ENCODE assay signal across 1 cellular context in the genomic region with DNA sequence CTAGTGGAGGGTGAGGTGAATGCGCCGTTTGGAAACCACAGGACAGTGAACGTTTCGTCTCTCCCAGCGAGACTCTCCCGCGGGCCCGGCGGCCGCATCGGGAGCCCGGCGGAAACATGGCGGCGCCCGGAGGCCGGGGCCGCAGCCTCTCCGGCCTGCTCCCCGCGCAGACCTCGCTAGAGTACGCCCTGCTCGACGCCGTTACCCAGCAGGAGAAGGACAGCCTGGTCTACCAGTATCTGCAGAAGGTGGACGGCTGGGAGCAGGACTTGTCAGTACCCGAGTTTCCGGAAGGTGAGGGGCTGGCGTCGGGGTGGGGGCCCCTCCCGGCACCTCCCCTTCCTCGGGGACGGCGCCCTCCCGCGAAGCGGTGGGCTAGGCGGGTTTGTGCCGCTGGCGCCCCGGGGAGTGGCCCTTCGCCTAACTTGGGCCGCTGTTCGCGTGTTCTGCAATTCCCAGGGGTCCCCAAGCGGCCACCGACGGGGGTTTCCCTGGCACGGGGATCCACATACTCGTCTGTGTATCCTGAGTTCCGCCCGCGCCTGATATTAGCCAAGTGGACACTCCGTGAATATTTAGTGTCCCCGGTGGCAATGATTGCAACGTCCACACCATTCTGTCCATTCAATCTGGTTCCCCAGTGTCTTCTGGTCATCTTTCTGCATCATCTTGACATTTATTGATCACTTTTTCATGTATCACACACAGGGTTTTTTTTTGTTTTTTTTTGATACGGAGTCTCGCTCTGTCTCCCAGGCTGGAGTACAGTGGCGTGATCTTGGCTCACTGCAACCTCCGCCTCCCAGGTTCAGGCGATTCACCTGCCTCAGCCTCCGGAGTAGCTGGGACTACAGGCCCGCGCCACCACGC.
TF ChIP-seq lines count a peak whose summit lies in the region.

No MANE protein-coding gene starts in this region.

TF ChIP-seq in HepG2, 621 proteins besides CTCF, POLR2A, EP300 and RAD21 (continued from another document and continues in another):
- TF ChIP-seq, protein P1, sequence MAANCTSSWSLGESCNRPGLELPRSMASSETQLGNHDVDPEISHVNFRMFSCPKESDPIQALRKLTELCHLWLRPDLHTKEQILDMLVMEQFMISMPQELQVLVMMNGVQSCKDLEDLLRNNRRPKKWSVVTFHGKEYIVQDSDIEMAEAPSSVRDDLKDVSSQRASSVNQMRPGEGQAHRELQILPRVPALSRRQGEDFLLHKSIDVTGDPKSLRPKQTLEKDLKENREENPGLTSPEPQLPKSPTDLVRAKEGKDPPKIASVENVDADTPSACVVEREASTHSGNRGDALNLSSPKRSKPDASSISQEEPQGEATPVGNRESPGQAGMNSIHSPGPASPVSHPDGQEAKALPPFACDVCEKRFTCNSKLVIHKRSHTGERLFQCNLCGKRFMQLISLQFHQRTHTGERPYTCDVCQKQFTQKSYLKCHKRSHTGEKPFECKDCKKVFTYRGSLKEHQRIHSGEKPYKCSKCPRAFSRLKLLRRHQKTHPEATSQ (CRISPR knock-in tag; IDR thresholded peaks at IDR 0.05; ENCODE audit: borderline replicate concordance), result no peak
- TF ChIP-seq, protein P2, sequence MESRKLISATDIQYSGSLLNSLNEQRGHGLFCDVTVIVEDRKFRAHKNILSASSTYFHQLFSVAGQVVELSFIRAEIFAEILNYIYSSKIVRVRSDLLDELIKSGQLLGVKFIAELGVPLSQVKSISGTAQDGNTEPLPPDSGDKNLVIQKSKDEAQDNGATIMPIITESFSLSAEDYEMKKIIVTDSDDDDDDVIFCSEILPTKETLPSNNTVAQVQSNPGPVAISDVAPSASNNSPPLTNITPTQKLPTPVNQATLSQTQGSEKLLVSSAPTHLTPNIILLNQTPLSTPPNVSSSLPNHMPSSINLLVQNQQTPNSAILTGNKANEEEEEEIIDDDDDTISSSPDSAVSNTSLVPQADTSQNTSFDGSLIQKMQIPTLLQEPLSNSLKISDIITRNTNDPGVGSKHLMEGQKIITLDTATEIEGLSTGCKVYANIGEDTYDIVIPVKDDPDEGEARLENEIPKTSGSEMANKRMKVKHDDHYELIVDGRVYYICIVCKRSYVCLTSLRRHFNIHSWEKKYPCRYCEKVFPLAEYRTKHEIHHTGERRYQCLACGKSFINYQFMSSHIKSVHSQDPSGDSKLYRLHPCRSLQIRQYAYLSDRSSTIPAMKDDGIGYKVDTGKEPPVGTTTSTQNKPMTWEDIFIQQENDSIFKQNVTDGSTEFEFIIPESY (CRISPR knock-in tag; IDR thresholded peaks at IDR 0.05), result no peak
- no peak for TF ChIP-seq ZNF331 (CRISPR knock-in tag; IDR thresholded peaks at IDR 0.05)
- TF ChIP-seq ZNF775 (CRISPR knock-in tag; IDR thresholded peaks at IDR 0.05; ENCODE audit: borderline replicate concordance), result no peak
- TF ChIP-seq GABPA (IDR thresholded peaks at IDR 0.05; ENCODE audit: low read depth, low read length), result peak; percentile 59
- TF ChIP-seq GABPA (CRISPR knock-in tag; IDR thresholded peaks at IDR 0.05; ENCODE audit: low read depth), result peak; percentile 54
- TF ChIP-seq GLI4 (CRISPR knock-in tag; IDR thresholded peaks at IDR 0.05; ENCODE audit: borderline replicate concordance), result no peak
- no peak for TF ChIP-seq ZFAT (CRISPR knock-in tag; conservative IDR thresholded peaks at IDR 0.05)
- peak; percentile 55; the same call in 1 of the 2 replicates for TF ChIP-seq KMT2A (CRISPR knock-in tag; IDR thresholded peaks at IDR 0.05)
- TF ChIP-seq, protein P3, sequence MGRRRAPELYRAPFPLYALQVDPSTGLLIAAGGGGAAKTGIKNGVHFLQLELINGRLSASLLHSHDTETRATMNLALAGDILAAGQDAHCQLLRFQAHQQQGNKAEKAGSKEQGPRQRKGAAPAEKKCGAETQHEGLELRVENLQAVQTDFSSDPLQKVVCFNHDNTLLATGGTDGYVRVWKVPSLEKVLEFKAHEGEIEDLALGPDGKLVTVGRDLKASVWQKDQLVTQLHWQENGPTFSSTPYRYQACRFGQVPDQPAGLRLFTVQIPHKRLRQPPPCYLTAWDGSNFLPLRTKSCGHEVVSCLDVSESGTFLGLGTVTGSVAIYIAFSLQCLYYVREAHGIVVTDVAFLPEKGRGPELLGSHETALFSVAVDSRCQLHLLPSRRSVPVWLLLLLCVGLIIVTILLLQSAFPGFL (CRISPR knock-in tag; IDR thresholded peaks at IDR 0.05), result no peak
- TF ChIP-seq REL (CRISPR knock-in tag; conservative IDR thresholded peaks at IDR 0.05), result 0 out of 2 replicates have a peak, but pooled peaks have one; percentile 42
- TF ChIP-seq, protein P4, sequence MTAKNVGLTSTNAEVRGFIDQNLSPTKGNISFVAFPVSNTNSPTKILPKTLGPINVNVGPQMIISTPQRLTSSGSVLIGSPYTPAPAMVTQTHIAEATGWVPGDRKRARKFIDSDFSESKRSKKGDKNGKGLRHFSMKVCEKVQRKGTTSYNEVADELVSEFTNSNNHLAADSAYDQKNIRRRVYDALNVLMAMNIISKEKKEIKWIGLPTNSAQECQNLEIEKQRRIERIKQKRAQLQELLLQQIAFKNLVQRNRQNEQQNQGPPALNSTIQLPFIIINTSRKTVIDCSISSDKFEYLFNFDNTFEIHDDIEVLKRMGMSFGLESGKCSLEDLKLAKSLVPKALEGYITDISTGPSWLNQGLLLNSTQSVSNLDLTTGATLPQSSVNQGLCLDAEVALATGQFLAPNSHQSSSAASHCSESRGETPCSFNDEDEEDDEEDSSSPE (CRISPR knock-in tag; IDR thresholded peaks at IDR 0.05), result no peak
- no peak for TF ChIP-seq NFE2 (CRISPR knock-in tag; IDR thresholded peaks at IDR 0.05)
- no peak for TF ChIP-seq ZNF329 (CRISPR knock-in tag; IDR thresholded peaks at IDR 0.05; ENCODE audit: low read depth)
- TF ChIP-seq SOX13 (IDR thresholded peaks at IDR 0.05), result no peak
- TF ChIP-seq SOX13 (CRISPR knock-in tag; conservative IDR thresholded peaks at IDR 0.05 in 1 of 2, IDR thresholded peaks at IDR 0.05 in 1 of 2), result no peak
- TF ChIP-seq ZNF577 (CRISPR knock-in tag; IDR thresholded peaks at IDR 0.05; ENCODE audit: borderline replicate concordance, low read depth), result no peak
- no peak for TF ChIP-seq ZNF326 (CRISPR knock-in tag; IDR thresholded peaks at IDR 0.05; ENCODE audit: borderline replicate concordance)
- no peak for TF ChIP-seq ZNF451 (CRISPR knock-in tag; IDR thresholded peaks at IDR 0.05)
- no peak for TF ChIP-seq RFXAP (CRISPR knock-in tag; IDR thresholded peaks at IDR 0.05; ENCODE audit: borderline replicate concordance)
- TF ChIP-seq ZKSCAN5 (CRISPR knock-in tag; IDR thresholded peaks at IDR 0.05), result no peak
- no peak; the same call in 1 of the 2 replicates for TF ChIP-seq DMAP1 (CRISPR knock-in tag; IDR thresholded peaks at IDR 0.05)
- TF ChIP-seq ZBTB38 (CRISPR knock-in tag; IDR thresholded peaks at IDR 0.05), result no peak
- TF ChIP-seq, protein P5, sequence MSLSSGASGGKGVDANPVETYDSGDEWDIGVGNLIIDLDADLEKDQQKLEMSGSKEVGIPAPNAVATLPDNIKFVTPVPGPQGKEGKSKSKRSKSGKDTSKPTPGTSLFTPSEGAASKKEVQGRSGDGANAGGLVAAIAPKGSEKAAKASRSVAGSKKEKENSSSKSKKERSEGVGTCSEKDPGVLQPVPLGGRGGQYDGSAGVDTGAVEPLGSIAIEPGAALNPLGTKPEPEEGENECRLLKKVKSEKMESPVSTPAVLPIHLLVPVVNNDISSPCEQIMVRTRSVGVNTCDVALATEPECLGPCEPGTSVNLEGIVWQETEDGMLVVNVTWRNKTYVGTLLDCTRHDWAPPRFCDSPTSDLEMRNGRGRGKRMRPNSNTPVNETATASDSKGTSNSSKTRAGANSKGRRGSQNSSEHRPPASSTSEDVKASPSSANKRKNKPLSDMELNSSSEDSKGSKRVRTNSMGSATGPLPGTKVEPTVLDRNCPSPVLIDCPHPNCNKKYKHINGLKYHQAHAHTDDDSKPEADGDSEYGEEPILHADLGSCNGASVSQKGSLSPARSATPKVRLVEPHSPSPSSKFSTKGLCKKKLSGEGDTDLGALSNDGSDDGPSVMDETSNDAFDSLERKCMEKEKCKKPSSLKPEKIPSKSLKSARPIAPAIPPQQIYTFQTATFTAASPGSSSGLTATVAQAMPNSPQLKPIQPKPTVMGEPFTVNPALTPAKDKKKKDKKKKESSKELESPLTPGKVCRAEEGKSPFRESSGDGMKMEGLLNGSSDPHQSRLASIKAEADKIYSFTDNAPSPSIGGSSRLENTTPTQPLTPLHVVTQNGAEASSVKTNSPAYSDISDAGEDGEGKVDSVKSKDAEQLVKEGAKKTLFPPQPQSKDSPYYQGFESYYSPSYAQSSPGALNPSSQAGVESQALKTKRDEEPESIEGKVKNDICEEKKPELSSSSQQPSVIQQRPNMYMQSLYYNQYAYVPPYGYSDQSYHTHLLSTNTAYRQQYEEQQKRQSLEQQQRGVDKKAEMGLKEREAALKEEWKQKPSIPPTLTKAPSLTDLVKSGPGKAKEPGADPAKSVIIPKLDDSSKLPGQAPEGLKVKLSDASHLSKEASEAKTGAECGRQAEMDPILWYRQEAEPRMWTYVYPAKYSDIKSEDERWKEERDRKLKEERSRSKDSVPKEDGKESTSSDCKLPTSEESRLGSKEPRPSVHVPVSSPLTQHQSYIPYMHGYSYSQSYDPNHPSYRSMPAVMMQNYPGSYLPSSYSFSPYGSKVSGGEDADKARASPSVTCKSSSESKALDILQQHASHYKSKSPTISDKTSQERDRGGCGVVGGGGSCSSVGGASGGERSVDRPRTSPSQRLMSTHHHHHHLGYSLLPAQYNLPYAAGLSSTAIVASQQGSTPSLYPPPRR (CRISPR knock-in tag; IDR thresholded peaks at IDR 0.05; ENCODE audit: borderline replicate concordance), result no peak
- no peak for TF ChIP-seq GTF3A (CRISPR knock-in tag; conservative IDR thresholded peaks at IDR 0.05)
- TF ChIP-seq ZNF614 (CRISPR knock-in tag; IDR thresholded peaks at IDR 0.05; ENCODE audit: borderline replicate concordance), result no peak
- TF ChIP-seq KAT7 (CRISPR knock-in tag; IDR thresholded peaks at IDR 0.05; ENCODE audit: borderline replicate concordance), result peak; percentile 81; the same call in 1 of the 2 replicates
- peak; percentile 25 for TF ChIP-seq ZNF605 (CRISPR knock-in tag; IDR thresholded peaks at IDR 0.05)
- TF ChIP-seq MAFG (CRISPR knock-in tag; IDR thresholded peaks at IDR 0.05), result no peak
- TF ChIP-seq ZNF564 (CRISPR knock-in tag; IDR thresholded peaks at IDR 0.05), result no peak
- no peak for TF ChIP-seq RARA (CRISPR knock-in tag; IDR thresholded peaks at IDR 0.05)
- TF ChIP-seq, protein P6, sequence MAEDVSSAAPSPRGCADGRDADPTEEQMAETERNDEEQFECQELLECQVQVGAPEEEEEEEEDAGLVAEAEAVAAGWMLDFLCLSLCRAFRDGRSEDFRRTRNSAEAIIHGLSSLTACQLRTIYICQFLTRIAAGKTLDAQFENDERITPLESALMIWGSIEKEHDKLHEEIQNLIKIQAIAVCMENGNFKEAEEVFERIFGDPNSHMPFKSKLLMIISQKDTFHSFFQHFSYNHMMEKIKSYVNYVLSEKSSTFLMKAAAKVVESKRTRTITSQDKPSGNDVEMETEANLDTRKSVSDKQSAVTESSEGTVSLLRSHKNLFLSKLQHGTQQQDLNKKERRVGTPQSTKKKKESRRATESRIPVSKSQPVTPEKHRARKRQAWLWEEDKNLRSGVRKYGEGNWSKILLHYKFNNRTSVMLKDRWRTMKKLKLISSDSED (CRISPR knock-in tag; IDR thresholded peaks at IDR 0.05), result no peak
- TF ChIP-seq ZNF3 (CRISPR knock-in tag; IDR thresholded peaks at IDR 0.05), result no peak
- TF ChIP-seq ATF7-NPFF (CRISPR knock-in tag; IDR thresholded peaks at IDR 0.05; ENCODE audit: low read depth), result peak; percentile 44
- no peak for TF ChIP-seq SCMH1 (CRISPR knock-in tag; IDR thresholded peaks at IDR 0.05; ENCODE audit: borderline replicate concordance)
- TF ChIP-seq NR2F2 (IDR thresholded peaks at IDR 0.05; ENCODE audit: borderline replicate concordance, low read depth), result no peak
- peak; percentile 34; the same call in 1 of the 2 replicates for TF ChIP-seq YEATS4 (CRISPR knock-in tag; IDR thresholded peaks at IDR 0.05; ENCODE audit: borderline replicate concordance)
- TF ChIP-seq PCBP2 (optimal IDR thresholded peaks at IDR 0.05; ENCODE audit: low read depth, low read length, poor library complexity, severe bottlenecking), result no peak
- TF ChIP-seq, protein P7, sequence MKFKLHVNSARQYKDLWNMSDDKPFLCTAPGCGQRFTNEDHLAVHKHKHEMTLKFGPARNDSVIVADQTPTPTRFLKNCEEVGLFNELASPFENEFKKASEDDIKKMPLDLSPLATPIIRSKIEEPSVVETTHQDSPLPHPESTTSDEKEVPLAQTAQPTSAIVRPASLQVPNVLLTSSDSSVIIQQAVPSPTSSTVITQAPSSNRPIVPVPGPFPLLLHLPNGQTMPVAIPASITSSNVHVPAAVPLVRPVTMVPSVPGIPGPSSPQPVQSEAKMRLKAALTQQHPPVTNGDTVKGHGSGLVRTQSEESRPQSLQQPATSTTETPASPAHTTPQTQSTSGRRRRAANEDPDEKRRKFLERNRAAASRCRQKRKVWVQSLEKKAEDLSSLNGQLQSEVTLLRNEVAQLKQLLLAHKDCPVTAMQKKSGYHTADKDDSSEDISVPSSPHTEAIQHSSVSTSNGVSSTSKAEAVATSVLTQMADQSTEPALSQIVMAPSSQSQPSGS (CRISPR knock-in tag; IDR thresholded peaks at IDR 0.05), result no peak; the same call in 1 of the 2 replicates
- TF ChIP-seq, protein P8, sequence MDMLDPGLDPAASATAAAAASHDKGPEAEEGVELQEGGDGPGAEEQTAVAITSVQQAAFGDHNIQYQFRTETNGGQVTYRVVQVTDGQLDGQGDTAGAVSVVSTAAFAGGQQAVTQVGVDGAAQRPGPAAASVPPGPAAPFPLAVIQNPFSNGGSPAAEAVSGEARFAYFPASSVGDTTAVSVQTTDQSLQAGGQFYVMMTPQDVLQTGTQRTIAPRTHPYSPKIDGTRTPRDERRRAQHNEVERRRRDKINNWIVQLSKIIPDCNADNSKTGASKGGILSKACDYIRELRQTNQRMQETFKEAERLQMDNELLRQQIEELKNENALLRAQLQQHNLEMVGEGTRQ (IDR thresholded peaks at IDR 0.05; ENCODE audit: low read depth, low read length), result no peak
- TF ChIP-seq, protein P8 (CRISPR knock-in tag; IDR thresholded peaks at IDR 0.05; ENCODE audit: borderline replicate concordance), result no peak
- TF ChIP-seq ZNF777 (CRISPR knock-in tag; IDR thresholded peaks at IDR 0.05), result peak; percentile 96
- TF ChIP-seq, protein P9, sequence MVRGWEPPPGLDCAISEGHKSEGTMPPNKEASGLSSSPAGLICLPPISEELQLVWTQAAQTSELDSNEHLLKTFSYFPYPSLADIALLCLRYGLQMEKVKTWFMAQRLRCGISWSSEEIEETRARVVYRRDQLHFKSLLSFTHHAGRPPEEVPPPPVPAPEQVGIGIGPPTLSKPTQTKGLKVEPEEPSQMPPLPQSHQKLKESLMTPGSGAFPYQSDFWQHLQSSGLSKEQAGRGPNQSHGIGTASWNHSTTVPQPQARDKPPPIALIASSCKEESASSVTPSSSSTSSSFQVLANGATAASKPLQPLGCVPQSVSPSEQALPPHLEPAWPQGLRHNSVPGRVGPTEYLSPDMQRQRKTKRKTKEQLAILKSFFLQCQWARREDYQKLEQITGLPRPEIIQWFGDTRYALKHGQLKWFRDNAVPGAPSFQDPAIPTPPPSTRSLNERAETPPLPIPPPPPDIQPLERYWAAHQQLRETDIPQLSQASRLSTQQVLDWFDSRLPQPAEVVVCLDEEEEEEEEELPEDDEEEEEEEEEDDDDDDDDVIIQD (CRISPR knock-in tag; IDR thresholded peaks at IDR 0.05; ENCODE audit: low read depth), result no peak
- peak; percentile 60 for TF ChIP-seq RBM39 (IDR thresholded peaks at IDR 0.05; ENCODE audit: low read depth, low read length, poor library complexity, severe bottlenecking)
- peak; percentile 66; the same call in 1 of the 2 replicates for TF ChIP-seq ZNF30 (CRISPR knock-in tag; IDR thresholded peaks at IDR 0.05)
